Comparison of ENCODE assay signal across 1 cellular context in the genomic region with DNA sequence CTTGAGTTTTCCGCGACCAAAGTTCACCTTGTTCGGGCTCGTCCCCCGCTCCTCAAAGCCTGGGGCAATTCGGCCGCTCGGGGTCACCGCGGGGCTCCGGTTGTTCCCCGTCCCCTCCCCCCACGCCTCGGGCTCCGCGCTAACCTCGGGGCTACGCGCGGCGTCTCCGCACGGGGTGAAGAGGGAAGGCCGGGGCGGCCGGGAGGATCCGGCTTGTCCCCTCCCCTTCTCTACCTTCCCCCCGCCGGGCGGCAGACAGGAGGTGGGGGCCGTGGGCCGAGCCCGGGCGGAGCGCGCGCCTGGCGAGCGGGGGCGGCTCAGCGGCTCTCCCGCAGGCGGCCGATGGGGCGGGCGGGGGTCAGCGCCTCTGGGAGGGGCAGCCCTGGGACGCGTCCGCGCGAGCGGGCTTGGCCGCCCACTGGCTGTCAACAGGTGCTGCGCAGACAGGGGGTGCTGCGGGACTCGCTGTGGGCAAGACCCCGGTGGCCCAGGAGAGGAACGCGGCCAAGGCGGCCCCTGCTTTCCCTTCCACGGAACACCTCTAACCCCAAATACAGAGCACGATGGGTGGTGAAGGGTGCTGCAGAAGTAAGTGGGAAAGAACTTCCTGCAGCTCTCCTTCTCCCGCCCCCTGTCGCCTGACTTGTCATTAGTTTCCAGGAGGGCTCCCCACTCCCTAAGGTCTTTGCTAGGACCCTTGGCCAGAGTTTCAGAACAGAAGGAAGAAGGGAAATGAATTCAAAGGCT.
TF ChIP-seq lines count a peak whose summit lies in the region.

A gene with protein sequence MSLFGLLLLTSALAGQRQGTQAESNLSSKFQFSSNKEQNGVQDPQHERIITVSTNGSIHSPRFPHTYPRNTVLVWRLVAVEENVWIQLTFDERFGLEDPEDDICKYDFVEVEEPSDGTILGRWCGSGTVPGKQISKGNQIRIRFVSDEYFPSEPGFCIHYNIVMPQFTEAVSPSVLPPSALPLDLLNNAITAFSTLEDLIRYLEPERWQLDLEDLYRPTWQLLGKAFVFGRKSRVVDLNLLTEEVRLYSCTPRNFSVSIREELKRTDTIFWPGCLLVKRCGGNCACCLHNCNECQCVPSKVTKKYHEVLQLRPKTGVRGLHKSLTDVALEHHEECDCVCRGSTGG (minus strand): TSS at position 177 of the 747 bp plus-strand sequence. CDS start 896 bp downstream, outside the sequence.

TF ChIP-seq in HepG2, 621 proteins besides CTCF, POLR2A, EP300 and RAD21 (continued from another document and continues in another):
- TF ChIP-seq, protein P1, sequence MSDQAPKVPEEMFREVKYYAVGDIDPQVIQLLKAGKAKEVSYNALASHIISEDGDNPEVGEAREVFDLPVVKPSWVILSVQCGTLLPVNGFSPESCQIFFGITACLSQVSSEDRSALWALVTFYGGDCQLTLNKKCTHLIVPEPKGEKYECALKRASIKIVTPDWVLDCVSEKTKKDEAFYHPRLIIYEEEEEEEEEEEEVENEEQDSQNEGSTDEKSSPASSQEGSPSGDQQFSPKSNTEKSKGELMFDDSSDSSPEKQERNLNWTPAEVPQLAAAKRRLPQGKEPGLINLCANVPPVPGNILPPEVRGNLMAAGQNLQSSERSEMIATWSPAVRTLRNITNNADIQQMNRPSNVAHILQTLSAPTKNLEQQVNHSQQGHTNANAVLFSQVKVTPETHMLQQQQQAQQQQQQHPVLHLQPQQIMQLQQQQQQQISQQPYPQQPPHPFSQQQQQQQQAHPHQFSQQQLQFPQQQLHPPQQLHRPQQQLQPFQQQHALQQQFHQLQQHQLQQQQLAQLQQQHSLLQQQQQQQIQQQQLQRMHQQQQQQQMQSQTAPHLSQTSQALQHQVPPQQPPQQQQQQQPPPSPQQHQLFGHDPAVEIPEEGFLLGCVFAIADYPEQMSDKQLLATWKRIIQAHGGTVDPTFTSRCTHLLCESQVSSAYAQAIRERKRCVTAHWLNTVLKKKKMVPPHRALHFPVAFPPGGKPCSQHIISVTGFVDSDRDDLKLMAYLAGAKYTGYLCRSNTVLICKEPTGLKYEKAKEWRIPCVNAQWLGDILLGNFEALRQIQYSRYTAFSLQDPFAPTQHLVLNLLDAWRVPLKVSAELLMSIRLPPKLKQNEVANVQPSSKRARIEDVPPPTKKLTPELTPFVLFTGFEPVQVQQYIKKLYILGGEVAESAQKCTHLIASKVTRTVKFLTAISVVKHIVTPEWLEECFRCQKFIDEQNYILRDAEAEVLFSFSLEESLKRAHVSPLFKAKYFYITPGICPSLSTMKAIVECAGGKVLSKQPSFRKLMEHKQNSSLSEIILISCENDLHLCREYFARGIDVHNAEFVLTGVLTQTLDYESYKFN (CRISPR knock-in tag; conservative IDR thresholded peaks at IDR 0.05), result 0 out of 2 replicates have a peak, but pooled peaks have one; percentile 19
- TF ChIP-seq ZNF558 (CRISPR knock-in tag; IDR thresholded peaks at IDR 0.05; ENCODE audit: borderline replicate concordance) (peak; percentile 42; the same call in 1 of the 2 replicates), KDM4B (CRISPR knock-in tag; IDR thresholded peaks at IDR 0.05) (no peak), KAT7 (CRISPR knock-in tag; IDR thresholded peaks at IDR 0.05; ENCODE audit: borderline replicate concordance) (peak; percentile 37; the same call in 1 of the 2 replicates), ZNF441 (CRISPR knock-in tag; IDR thresholded peaks at IDR 0.05; ENCODE audit: borderline replicate concordance) (0 out of 2 replicates have a peak, but pooled peaks have one; percentile 63), TOPORS (CRISPR knock-in tag; IDR thresholded peaks at IDR 0.05) (0 out of 2 replicates have a peak, but pooled peaks have one; percentile 26), ZNF737 (CRISPR knock-in tag; IDR thresholded peaks at IDR 0.05; ENCODE audit: borderline replicate concordance) (no peak), HDAC1 (CRISPR knock-in tag; IDR thresholded peaks at IDR 0.05) (0 out of 2 replicates have a peak, but pooled peaks have one; percentile 31), SALL2 (CRISPR knock-in tag; IDR thresholded peaks at IDR 0.05) (peak; percentile 69; the same call in 1 of the 2 replicates), POLR2G (IDR thresholded peaks at IDR 0.05; ENCODE audit: low read depth, low read length) (peak; percentile 69), ZSCAN20 (CRISPR knock-in tag; IDR thresholded peaks at IDR 0.05; ENCODE audit: borderline replicate concordance) (no peak; the same call in 1 of the 2 replicates), SAP130 (CRISPR knock-in tag; IDR thresholded peaks at IDR 0.05; ENCODE audit: low read depth) (peak; percentile 46), CCDC6 (CRISPR knock-in tag; IDR thresholded peaks at IDR 0.05) (peak; percentile 21; the same call in 1 of the 2 replicates), ZNF263 (CRISPR knock-in tag; IDR thresholded peaks at IDR 0.05) (0 out of 2 replicates have a peak, but pooled peaks have one; percentile 11), ZMYM4 (CRISPR knock-in tag; IDR thresholded peaks at IDR 0.05) (peak; percentile 66), NR2F1 (CRISPR knock-in tag; IDR thresholded peaks at IDR 0.05) (peak in 1 of 2 experiments; percentile 27; a peak in 1 of 4 replicates), FOXJ3 (CRISPR knock-in tag; IDR thresholded peaks at IDR 0.05; ENCODE audit: borderline replicate concordance) (no peak), NONO (IDR thresholded peaks at IDR 0.05) (no peak), NONO (CRISPR knock-in tag; conservative IDR thresholded peaks at IDR 0.05) (no peak), ZNF713 (CRISPR knock-in tag; IDR thresholded peaks at IDR 0.05) (no peak), HNRNPLL (IDR thresholded peaks at IDR 0.05; ENCODE audit: low read depth, low read length, poor library complexity, severe bottlenecking) (peak; percentile 86), KAT8 (CRISPR knock-in tag; IDR thresholded peaks at IDR 0.05) (0 out of 2 replicates have a peak, but pooled peaks have one; percentile 24), ZNF788 (CRISPR knock-in tag; IDR thresholded peaks at IDR 0.05; ENCODE audit: borderline replicate concordance) (peak; percentile 64; the same call in 1 of the 2 replicates), NFKB2 (CRISPR knock-in tag; IDR thresholded peaks at IDR 0.05; ENCODE audit: borderline replicate concordance) (0 out of 2 replicates have a peak, but pooled peaks have one; percentile 27)
- TF ChIP-seq, protein P2, sequence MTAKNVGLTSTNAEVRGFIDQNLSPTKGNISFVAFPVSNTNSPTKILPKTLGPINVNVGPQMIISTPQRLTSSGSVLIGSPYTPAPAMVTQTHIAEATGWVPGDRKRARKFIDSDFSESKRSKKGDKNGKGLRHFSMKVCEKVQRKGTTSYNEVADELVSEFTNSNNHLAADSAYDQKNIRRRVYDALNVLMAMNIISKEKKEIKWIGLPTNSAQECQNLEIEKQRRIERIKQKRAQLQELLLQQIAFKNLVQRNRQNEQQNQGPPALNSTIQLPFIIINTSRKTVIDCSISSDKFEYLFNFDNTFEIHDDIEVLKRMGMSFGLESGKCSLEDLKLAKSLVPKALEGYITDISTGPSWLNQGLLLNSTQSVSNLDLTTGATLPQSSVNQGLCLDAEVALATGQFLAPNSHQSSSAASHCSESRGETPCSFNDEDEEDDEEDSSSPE (CRISPR knock-in tag; IDR thresholded peaks at IDR 0.05), result no peak
- TF ChIP-seq, protein P3, sequence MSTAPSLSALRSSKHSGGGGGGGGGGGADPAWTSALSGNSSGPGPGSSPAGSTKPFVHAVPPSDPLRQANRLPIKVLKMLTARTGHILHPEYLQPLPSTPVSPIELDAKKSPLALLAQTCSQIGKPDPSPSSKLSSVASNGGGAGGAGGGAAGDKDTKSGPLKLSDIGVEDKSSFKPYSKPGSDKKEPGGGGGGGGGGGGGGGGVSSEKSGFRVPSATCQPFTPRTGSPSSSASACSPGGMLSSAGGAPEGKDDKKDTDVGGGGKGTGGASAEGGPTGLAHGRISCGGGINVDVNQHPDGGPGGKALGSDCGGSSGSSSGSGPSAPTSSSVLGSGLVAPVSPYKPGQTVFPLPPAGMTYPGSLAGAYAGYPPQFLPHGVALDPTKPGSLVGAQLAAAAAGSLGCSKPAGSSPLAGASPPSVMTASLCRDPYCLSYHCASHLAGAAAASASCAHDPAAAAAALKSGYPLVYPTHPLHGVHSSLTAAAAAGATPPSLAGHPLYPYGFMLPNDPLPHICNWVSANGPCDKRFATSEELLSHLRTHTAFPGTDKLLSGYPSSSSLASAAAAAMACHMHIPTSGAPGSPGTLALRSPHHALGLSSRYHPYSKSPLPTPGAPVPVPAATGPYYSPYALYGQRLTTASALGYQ (CRISPR knock-in tag; IDR thresholded peaks at IDR 0.05), result peak; percentile 57; the same call in 1 of the 2 replicates
- TF ChIP-seq, protein P4, sequence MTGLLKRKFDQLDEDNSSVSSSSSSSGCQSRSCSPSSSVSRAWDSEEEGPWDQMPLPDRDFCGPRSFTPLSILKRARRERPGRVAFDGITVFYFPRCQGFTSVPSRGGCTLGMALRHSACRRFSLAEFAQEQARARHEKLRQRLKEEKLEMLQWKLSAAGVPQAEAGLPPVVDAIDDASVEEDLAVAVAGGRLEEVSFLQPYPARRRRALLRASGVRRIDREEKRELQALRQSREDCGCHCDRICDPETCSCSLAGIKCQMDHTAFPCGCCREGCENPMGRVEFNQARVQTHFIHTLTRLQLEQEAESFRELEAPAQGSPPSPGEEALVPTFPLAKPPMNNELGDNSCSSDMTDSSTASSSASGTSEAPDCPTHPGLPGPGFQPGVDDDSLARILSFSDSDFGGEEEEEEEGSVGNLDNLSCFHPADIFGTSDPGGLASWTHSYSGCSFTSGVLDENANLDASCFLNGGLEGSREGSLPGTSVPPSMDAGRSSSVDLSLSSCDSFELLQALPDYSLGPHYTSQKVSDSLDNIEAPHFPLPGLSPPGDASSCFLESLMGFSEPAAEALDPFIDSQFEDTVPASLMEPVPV (CRISPR knock-in tag; IDR thresholded peaks at IDR 0.05), result peak; percentile 68; the same call in 1 of the 2 replicates
- TF ChIP-seq, protein P5, sequence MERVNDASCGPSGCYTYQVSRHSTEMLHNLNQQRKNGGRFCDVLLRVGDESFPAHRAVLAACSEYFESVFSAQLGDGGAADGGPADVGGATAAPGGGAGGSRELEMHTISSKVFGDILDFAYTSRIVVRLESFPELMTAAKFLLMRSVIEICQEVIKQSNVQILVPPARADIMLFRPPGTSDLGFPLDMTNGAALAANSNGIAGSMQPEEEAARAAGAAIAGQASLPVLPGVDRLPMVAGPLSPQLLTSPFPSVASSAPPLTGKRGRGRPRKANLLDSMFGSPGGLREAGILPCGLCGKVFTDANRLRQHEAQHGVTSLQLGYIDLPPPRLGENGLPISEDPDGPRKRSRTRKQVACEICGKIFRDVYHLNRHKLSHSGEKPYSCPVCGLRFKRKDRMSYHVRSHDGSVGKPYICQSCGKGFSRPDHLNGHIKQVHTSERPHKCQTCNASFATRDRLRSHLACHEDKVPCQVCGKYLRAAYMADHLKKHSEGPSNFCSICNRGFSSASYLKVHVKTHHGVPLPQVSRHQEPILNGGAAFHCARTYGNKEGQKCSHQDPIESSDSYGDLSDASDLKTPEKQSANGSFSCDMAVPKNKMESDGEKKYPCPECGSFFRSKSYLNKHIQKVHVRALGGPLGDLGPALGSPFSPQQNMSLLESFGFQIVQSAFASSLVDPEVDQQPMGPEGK (CRISPR knock-in tag; IDR thresholded peaks at IDR 0.05), result peak; percentile 91
- TF ChIP-seq, protein P6, sequence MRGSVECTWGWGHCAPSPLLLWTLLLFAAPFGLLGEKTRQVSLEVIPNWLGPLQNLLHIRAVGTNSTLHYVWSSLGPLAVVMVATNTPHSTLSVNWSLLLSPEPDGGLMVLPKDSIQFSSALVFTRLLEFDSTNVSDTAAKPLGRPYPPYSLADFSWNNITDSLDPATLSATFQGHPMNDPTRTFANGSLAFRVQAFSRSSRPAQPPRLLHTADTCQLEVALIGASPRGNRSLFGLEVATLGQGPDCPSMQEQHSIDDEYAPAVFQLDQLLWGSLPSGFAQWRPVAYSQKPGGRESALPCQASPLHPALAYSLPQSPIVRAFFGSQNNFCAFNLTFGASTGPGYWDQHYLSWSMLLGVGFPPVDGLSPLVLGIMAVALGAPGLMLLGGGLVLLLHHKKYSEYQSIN (CRISPR knock-in tag; IDR thresholded peaks at IDR 0.05; ENCODE audit: borderline replicate concordance), result no peak
- TF ChIP-seq, protein P7, sequence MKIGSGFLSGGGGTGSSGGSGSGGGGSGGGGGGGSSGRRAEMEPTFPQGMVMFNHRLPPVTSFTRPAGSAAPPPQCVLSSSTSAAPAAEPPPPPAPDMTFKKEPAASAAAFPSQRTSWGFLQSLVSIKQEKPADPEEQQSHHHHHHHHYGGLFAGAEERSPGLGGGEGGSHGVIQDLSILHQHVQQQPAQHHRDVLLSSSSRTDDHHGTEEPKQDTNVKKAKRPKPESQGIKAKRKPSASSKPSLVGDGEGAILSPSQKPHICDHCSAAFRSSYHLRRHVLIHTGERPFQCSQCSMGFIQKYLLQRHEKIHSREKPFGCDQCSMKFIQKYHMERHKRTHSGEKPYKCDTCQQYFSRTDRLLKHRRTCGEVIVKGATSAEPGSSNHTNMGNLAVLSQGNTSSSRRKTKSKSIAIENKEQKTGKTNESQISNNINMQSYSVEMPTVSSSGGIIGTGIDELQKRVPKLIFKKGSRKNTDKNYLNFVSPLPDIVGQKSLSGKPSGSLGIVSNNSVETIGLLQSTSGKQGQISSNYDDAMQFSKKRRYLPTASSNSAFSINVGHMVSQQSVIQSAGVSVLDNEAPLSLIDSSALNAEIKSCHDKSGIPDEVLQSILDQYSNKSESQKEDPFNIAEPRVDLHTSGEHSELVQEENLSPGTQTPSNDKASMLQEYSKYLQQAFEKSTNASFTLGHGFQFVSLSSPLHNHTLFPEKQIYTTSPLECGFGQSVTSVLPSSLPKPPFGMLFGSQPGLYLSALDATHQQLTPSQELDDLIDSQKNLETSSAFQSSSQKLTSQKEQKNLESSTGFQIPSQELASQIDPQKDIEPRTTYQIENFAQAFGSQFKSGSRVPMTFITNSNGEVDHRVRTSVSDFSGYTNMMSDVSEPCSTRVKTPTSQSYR (CRISPR knock-in tag; IDR thresholded peaks at IDR 0.05; ENCODE audit: borderline replicate concordance), result peak; percentile 89
- TF ChIP-seq, protein P8, sequence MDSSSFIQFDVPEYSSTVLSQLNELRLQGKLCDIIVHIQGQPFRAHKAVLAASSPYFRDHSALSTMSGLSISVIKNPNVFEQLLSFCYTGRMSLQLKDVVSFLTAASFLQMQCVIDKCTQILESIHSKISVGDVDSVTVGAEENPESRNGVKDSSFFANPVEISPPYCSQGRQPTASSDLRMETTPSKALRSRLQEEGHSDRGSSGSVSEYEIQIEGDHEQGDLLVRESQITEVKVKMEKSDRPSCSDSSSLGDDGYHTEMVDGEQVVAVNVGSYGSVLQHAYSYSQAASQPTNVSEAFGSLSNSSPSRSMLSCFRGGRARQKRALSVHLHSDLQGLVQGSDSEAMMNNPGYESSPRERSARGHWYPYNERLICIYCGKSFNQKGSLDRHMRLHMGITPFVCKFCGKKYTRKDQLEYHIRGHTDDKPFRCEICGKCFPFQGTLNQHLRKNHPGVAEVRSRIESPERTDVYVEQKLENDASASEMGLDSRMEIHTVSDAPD (CRISPR knock-in tag; IDR thresholded peaks at IDR 0.05), result no peak
- TF ChIP-seq, protein P9, sequence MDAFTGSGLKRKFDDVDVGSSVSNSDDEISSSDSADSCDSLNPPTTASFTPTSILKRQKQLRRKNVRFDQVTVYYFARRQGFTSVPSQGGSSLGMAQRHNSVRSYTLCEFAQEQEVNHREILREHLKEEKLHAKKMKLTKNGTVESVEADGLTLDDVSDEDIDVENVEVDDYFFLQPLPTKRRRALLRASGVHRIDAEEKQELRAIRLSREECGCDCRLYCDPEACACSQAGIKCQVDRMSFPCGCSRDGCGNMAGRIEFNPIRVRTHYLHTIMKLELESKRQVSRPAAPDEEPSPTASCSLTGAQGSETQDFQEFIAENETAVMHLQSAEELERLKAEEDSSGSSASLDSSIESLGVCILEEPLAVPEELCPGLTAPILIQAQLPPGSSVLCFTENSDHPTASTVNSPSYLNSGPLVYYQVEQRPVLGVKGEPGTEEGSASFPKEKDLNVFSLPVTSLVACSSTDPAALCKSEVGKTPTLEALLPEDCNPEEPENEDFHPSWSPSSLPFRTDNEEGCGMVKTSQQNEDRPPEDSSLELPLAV (CRISPR knock-in tag; conservative IDR thresholded peaks at IDR 0.05; ENCODE audit: low read depth), result no peak
